ENCODE assay signal across 8 cellular contexts in the genomic region with DNA sequence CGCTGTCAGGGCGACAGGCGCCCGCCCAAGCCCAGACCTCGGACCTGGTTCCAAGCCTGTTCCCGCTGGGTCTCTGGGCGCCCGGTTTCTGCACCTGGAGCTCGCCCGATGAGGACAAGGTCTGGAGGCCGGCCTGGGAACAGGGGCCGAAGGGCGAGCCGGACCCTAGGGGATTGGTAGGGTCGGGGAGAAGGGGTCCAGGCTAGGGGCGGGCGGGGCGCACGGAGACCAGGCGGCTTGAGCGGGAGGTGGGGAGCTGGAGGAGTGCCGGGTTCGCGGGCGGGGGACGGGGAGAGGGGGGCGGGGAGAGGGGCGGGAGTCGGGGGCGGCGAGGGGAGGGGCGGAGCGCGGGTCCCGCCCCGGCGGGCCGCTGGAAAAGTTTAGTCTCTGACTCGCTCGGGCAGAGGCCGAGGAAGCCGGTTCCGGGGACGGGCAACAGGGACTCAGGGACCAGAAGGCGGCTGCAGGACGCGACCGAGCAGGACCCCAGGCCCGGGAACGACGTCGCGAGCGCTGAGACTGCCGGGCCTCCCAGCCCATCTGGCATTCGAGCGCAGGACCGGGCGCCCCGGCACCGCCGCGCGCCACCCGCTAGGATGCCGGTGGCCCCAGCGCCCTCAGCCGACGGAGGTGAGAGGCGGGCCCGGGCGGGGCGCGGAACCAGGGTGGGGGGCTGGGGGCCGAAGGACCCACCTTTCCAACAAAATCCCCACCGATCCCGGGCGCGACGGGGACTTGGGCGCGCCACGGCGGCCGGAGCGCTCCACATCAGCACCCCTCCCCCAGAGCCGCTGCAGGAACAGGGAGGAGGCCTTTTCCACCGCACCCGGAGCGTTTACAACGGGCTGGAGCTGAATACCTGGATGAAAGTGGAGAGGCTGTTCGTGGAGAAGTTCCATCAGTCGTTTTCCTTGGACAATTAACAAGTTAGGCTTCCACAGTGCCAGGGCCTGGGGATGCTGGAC. TPM values are rescaled to one million over a fixed set of nuclear protein-coding genes. Genes with fewer than 3 reads are reported as not detected.
DNase-seq lines count a peak whose midpoint lies in the region; ATAC-seq and TF ChIP-seq lines count a peak whose summit lies in the region.

Gene S1PR3 (plus strand): TSS at position 403 of the 965 bp plus-strand sequence. CDS start 9,733 bp downstream, outside the sequence.

- TF ChIP-seq CTCF in HEK293 (tag by site-specific recombination; IDR thresholded peaks at IDR 0.05) (no peak), esophagus squamous epithelium (IDR thresholded peaks at IDR 0.05) (peak in 3 of 6 experiments; percentile 6 to 30 (median 16))

- H3K9me3 ChIP-seq in HEK293 (ENCODE audit: control insufficient read depth, insufficient read depth, low read depth, low read length) (no peaks in the 10 kb centered on the region), esophagus squamous epithelium (no peaks in the 10 kb centered on the region), thymus (ENCODE audit: control insufficient read depth) (no peaks in the 10 kb centered on the region)

- intact Hi-C loops in activated CD4-positive, alpha-beta T cell treated with anti-CD3 and anti-CD28 coated beads, Interleukin-2, amount 10 ng/mL, durations not matched to agents 24 days and 14 days (cut with micrococcal nuclease) = no loop called here
- intact Hi-C loops in esophagus squamous epithelium (cut with DNase I) = no loop called here

- peaks cover 22% of the 10 kb centered on the region for H3K4me1 Mint-ChIP-seq in activated CD4-positive, alpha-beta T cell treated with anti-CD3 and anti-CD28 coated beads, Interleukin-2, amount 10 ng/mL, durations not matched to agents 24 days and 14 days

- H3K27ac ChIP-seq in HEK293 (ENCODE audit: extremely low read depth, low read depth, low read length) = peak within 1 kb of the TSS; percentile 46; the same call in 1 of the 2 replicates
- H3K27ac ChIP-seq in esophagus squamous epithelium = peak within 1 kb of the TSS; percentile 69 to 92 (median 82)
- no peak within 1 kb of the TSS for H3K27ac ChIP-seq in thymus (ENCODE audit: low read depth)

- DNase-seq in activated CD4-positive, alpha-beta T cell treated with anti-CD3 and anti-CD28 coated beads, Interleukin-2, amount 10 ng/mL, durations not matched to agents 24 days and 14 days = peak; percentile 75
- DNase-seq in esophagus squamous epithelium (lab: John Stamatoyannopoulos, UW) (no peak), myocyte (ENCODE audit: low read depth) (peak; percentile 13), NCI-H2081 (lab: John Stamatoyannopoulos, UW) (no peak), NCI-H2227 treated with DMSO at 0.1 percent for 48 hours (lab: John Stamatoyannopoulos, UW) (no peak)

- WGBS in esophagus squamous epithelium, 2 donors = 4 to 20% methylated on average over 2 to 4 of the region's 93 CpGs
- WGBS in thymus = 2% methylated on average over 92 of the region's 93 CpGs

- H3K27me3 ChIP-seq in esophagus squamous epithelium (peaks cover 0 to 32% (median 0%) of the 10 kb centered on the region in 4 donors), thymus (ENCODE audit: control insufficient read depth, insufficient read depth) (no peaks in the 10 kb centered on the region)

- H3K36me3 Mint-ChIP-seq in activated CD4-positive, alpha-beta T cell treated with anti-CD3 and anti-CD28 coated beads, Interleukin-2, amount 10 ng/mL, durations not matched to agents 24 days and 14 days (ENCODE audit: low read depth) = no peaks in the 10 kb centered on the region

- H3K4me1 ChIP-seq in HEK293 (ENCODE audit: control insufficient read depth, insufficient read depth, low read length) = peaks cover 5% of the 10 kb centered on the region; the same call in 1 of the 2 replicates
- peaks cover 5 to 63% (median 8%) of the 10 kb centered on the region in 3 donors for H3K4me1 ChIP-seq in esophagus squamous epithelium
- H3K4me1 ChIP-seq in thymus (ENCODE audit: control insufficient read depth, insufficient read depth, low read length) = peaks cover 32% of the 10 kb centered on the region

- no peak within 1 kb of the TSS for H3K27ac Mint-ChIP-seq in activated CD4-positive, alpha-beta T cell treated with anti-CD3 and anti-CD28 coated beads, Interleukin-2, amount 10 ng/mL, durations not matched to agents 24 days and 14 days

- POLR2A ChIA-PET in HEK293 (lab: Yijun Ruan, JAX) = interaction anchor here (0.6 kb wide), 1 partner anchor 695 kb away, joined by 3 read pairs; no protein-coding TSS in a partner anchor

- no peaks in the 10 kb centered on the region for H3K9me3 Mint-ChIP-seq in activated CD4-positive, alpha-beta T cell treated with anti-CD3 and anti-CD28 coated beads, Interleukin-2, amount 10 ng/mL, durations not matched to agents 24 days and 14 days

- H3K36me3 ChIP-seq in HEK293 (ENCODE audit: control insufficient read depth in 2 of 2, insufficient read depth in 1 of 2, low read length in 2 of 2) = peaks cover 0 to 7% of the 10 kb centered on the region in 2 experiments; a peak in 1 of 3 replicates
- H3K36me3 ChIP-seq in esophagus squamous epithelium = no peaks in the 10 kb centered on the region
- H3K36me3 ChIP-seq in thymus (ENCODE audit: control insufficient read depth, insufficient read depth) = peaks cover 23% of the 10 kb centered on the region

- H3K27me3 Mint-ChIP-seq in activated CD4-positive, alpha-beta T cell treated with anti-CD3 and anti-CD28 coated beads, Interleukin-2, amount 10 ng/mL, durations not matched to agents 24 days and 14 days = peaks cover 37% of the 10 kb centered on the region

- peak in 2 of 4 donors; percentile 58 to 67 for TF ChIP-seq POLR2A in esophagus squamous epithelium (IDR thresholded peaks at IDR 0.05)

- H3K4me3 ChIP-seq in HEK293 (ENCODE audit: low read depth, low read length) (peak within 1 kb of the TSS; percentile 74), esophagus squamous epithelium (peak within 1 kb of the TSS; percentile 53 to 80 (median 70)), thymus (ENCODE audit: low read length) (peak within 1 kb of the TSS; percentile 84)

- CTCF ChIA-PET in HEK293 (lab: Yijun Ruan, JAX) = interaction anchor here (0.6 to 0.9 kb wide), 3 partner anchors 9 to 330 kb away, joined by 3 to 5 read pairs (median 3); no protein-coding TSS in a partner anchor

- H3K4me3 Mint-ChIP-seq in activated CD4-positive, alpha-beta T cell treated with anti-CD3 and anti-CD28 coated beads, Interleukin-2, amount 10 ng/mL, durations not matched to agents 24 days and 14 days = peak within 1 kb of the TSS; percentile 71

- no peak for ATAC-seq in GM18858 (IDR thresholded peaks at IDR 0.05; ENCODE audit: unreplicated experiment)

TF ChIP-seq in HEK293, 187 proteins besides CTCF, POLR2A, EP300 and RAD21 (continues in another document):
- TF ChIP-seq ZNF114 (tag by site-specific recombination; IDR thresholded peaks at IDR 0.05) (no peak), ZBTB20 (tag by site-specific recombination; IDR thresholded peaks at IDR 0.05) (peak; percentile 84), ZNF777 (tag by site-specific recombination; IDR thresholded peaks at IDR 0.05; ENCODE audit: borderline replicate concordance) (no peak), SCRT1 (tag by site-specific recombination; IDR thresholded peaks at IDR 0.05; ENCODE audit: borderline replicate concordance) (no peak), ZNF473 (tag by site-specific recombination; IDR thresholded peaks at IDR 0.05) (no peak), SP3 (tag by site-specific recombination; IDR thresholded peaks at IDR 0.05) (peak; percentile 27; the same call in 1 of the 2 replicates), SCRT2 (tag by site-specific recombination; IDR thresholded peaks at IDR 0.05) (no peak), ZBTB26 (tag by site-specific recombination; optimal IDR thresholded peaks at IDR 0.05) (peak; percentile 54)
- TF ChIP-seq, protein P1, sequence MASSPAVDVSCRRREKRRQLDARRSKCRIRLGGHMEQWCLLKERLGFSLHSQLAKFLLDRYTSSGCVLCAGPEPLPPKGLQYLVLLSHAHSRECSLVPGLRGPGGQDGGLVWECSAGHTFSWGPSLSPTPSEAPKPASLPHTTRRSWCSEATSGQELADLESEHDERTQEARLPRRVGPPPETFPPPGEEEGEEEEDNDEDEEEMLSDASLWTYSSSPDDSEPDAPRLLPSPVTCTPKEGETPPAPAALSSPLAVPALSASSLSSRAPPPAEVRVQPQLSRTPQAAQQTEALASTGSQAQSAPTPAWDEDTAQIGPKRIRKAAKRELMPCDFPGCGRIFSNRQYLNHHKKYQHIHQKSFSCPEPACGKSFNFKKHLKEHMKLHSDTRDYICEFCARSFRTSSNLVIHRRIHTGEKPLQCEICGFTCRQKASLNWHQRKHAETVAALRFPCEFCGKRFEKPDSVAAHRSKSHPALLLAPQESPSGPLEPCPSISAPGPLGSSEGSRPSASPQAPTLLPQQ (tag by site-specific recombination; IDR thresholded peaks at IDR 0.05) = peak; percentile 35; the same call in 1 of the 2 replicates
- TF ChIP-seq, protein P2, sequence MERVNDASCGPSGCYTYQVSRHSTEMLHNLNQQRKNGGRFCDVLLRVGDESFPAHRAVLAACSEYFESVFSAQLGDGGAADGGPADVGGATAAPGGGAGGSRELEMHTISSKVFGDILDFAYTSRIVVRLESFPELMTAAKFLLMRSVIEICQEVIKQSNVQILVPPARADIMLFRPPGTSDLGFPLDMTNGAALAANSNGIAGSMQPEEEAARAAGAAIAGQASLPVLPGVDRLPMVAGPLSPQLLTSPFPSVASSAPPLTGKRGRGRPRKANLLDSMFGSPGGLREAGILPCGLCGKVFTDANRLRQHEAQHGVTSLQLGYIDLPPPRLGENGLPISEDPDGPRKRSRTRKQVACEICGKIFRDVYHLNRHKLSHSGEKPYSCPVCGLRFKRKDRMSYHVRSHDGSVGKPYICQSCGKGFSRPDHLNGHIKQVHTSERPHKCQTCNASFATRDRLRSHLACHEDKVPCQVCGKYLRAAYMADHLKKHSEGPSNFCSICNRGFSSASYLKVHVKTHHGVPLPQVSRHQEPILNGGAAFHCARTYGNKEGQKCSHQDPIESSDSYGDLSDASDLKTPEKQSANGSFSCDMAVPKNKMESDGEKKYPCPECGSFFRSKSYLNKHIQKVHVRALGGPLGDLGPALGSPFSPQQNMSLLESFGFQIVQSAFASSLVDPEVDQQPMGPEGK (tag by site-specific recombination; IDR thresholded peaks at IDR 0.05) = 0 out of 2 replicates have a peak, but pooled peaks have one; percentile 15

RNA-seq across cellular contexts. Expression of gene S1PR3, which starts in this region (rescaled TPM):
- total RNA-seq in activated CD4-positive, alpha-beta T cell treated with anti-CD3 and anti-CD28 coated beads, Interleukin-2, amount 10 ng/mL, durations not matched to agents 24 days and 14 days = 3.4 and 3.8 TPM in 2 replicates
- total RNA-seq in esophagus squamous epithelium (10 to 100 TPM in 1 of 4 donors, 1 to 10 TPM in 3; 1.3 to 14.3 (median 6.8) TPM), myocyte (0.70 and 1.3 TPM in 2 replicates)
- polyA plus RNA-seq in myocyte (2012) = 0.87 TPM
- polyA plus RNA-seq in thymus = 4.7 TPM

Comparison
In these comparisons a context has a peak if more than half of its experiments do, and no peak if none do; other contexts are left out.
1. DNase-seq: peak in activated CD4-positive, alpha-beta T cell treated with anti-CD3 and anti-CD28 coated beads, Interleukin-2, amount 10 ng/mL, durations not matched to agents 24 days and 14 days (single experiment) and myocyte (single experiment); none in esophagus squamous epithelium (single experiment), NCI-H2081 (0 of 2) and NCI-H2227 treated with DMSO at 0.1 percent for 48 hours (single experiment).
2. Peak in every context shown above with its lines, with median percentiles within 50 percentile points of each other: H3K4me3 ChIP-seq.